Comparison of ENCODE assay signal across 10 cellular contexts in the genomic region with DNA sequence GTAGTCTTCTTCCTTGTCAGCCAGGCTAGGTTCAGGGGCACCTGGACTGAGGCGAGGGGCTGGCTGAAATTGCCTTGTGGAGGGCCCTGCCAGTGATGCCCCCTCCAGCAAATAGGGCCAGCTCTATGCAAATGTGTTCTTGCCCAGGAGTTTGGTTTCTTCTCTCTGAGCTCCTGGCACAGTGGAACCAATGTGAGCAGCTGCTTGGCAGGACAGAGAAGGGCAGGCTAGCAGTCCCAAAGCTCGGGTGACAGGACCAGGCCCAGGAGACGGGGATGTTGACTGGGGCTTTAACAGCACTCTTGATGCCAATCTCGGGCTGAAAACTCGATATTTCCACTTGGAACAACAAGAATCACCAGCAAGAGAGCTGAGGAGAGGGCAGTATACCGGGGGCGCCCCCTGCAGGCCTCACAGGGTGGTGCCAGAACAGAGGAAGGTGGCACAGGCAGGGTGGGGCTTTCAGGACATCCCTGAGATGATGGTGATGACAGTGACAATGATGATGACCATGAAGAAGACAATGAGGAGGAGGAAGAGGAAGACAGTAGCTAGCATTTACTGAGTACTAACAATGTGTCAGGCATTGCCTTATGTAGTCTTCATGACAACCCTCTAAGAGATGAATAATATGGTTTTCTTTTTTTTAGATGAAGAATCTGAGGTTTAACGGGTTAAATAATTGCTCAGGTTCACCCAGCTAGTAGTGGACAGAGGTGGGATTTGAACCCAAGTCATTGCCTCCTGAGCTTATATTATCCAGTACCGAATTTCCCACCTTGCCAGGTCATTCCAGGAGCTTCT. TPM values are rescaled to one million over a fixed set of nuclear protein-coding genes. Genes with fewer than 3 reads are reported as not detected.
DNase-seq lines count a peak whose midpoint lies in the region; ATAC-seq and TF ChIP-seq lines count a peak whose summit lies in the region.
"Had no signal": no experiment of that assay in that cellular context is flagged by ENCODE, and none has a peak within 500 bp of the region (broad histone marks: within the 10 kb centered on the region; RNA-seq: fewer than 3 reads in every experiment).

No MANE protein-coding gene starts in this region.

- no peaks in the 10 kb centered on the region for H3K9me3 Mint-ChIP-seq in progenitor cell of endocrine pancreas (ENCODE audit: low read depth)
- H3K9me3 Mint-ChIP-seq: stimulated activated naive CD8-positive, alpha-beta T cell treated with anti-CD3 and anti-CD28 coated beads, Interleukin-15, Interleukin-2, amounts not matched to agents 100 ng/mL and 50 ng/mL, for 24 hours had no signal

- TF ChIP-seq CTCF in HFF-Myc (IDR thresholded peaks at IDR 0.05; ENCODE audit: low read depth, low read length, missing control alignments) (peak; percentile 93), fibroblast of pulmonary artery (IDR thresholded peaks at IDR 0.05; ENCODE audit: low read length, missing control alignments) (peak; percentile 80), progenitor cell of endocrine pancreas (IDR thresholded peaks at IDR 0.05; ENCODE audit: unreplicated experiment) (peak; percentile 74)

- H3K4me3 Mint-ChIP-seq in progenitor cell of endocrine pancreas (ENCODE audit: low read depth), result no peak overlapping the region
- H3K4me3 Mint-ChIP-seq: stimulated activated naive CD8-positive, alpha-beta T cell treated with anti-CD3 and anti-CD28 coated beads, Interleukin-15, Interleukin-2, amounts not matched to agents 100 ng/mL and 50 ng/mL, for 24 hours had no signal

- peaks cover 77% of the 10 kb centered on the region for H3K27me3 Mint-ChIP-seq in progenitor cell of endocrine pancreas

- H3K4me3 ChIP-seq in HFF-Myc (replicated peaks; ENCODE audit: low read depth, low read length) (no peak overlapping the region), fibroblast of pulmonary artery (replicated peaks; ENCODE audit: low read depth, low read length) (no peak overlapping the region)

- no peak overlapping the region for H3K27ac Mint-ChIP-seq in progenitor cell of endocrine pancreas
- H3K27ac Mint-ChIP-seq: stimulated activated naive CD8-positive, alpha-beta T cell treated with anti-CD3 and anti-CD28 coated beads, Interleukin-15, Interleukin-2, amounts not matched to agents 100 ng/mL and 50 ng/mL, for 24 hours had no signal

- no peaks in the 10 kb centered on the region for H3K4me1 Mint-ChIP-seq in progenitor cell of endocrine pancreas (ENCODE audit: low read depth)

- ATAC-seq in HG02763 (IDR thresholded peaks at IDR 0.05; ENCODE audit: unreplicated experiment), result no peak

- no peaks in the 10 kb centered on the region for H3K36me3 Mint-ChIP-seq in progenitor cell of endocrine pancreas (ENCODE audit: insufficient read depth)

- peak; percentile 73 for DNase-seq in GM03348 (ENCODE audit: low spot score)
- no peak for DNase-seq in HFF-Myc (ENCODE audit: extremely low read depth, low read depth)
- peak; percentile 66 for DNase-seq in NCI-H69 (lab: John Stamatoyannopoulos, UW)
- DNase-seq in activated T-cell treated with anti-CD3 and anti-CD28 coated beads, Interleukin-2, amount 50 U/mL, for 1 hour, result peak; percentile 70
- DNase-seq in fibroblast of pulmonary artery (ENCODE audit: low read depth), result peak; percentile 27
- DNase-seq in progenitor cell of endocrine pancreas (ENCODE audit: low spot score, unreplicated experiment), result no peak
- DNase-seq in NCI-H2029 (lab: John Stamatoyannopoulos, UW), result no peak

RNA-seq across cellular contexts. Expression of a gene that starts 2.7 kb away (rescaled TPM):
- not detected in 2 replicates for total RNA-seq in progenitor cell of endocrine pancreas
- total RNA-seq: activated CD8-positive, alpha-beta memory T cell treated with anti-CD3 and anti-CD28 coated beads for 36 hours had no signal

RNA-seq across cellular contexts. Expression of a gene that starts 8.6 kb away (rescaled TPM):
- total RNA-seq in progenitor cell of endocrine pancreas, result 0.09 and 0.12 TPM in 2 replicates
- total RNA-seq: activated CD8-positive, alpha-beta memory T cell treated with anti-CD3 and anti-CD28 coated beads for 36 hours had no signal

RNA-seq across cellular contexts. Expression of a gene that starts 19.8 kb away (rescaled TPM):
- total RNA-seq in progenitor cell of endocrine pancreas, result 39.4 and 40.0 TPM in 2 replicates

RNA-seq across cellular contexts. Expression of a gene that starts 37.0 kb away (rescaled TPM):
- total RNA-seq in progenitor cell of endocrine pancreas, result 0.11 TPM in 1 of 2 replicates, not detected in the other
- total RNA-seq: activated CD8-positive, alpha-beta memory T cell treated with anti-CD3 and anti-CD28 coated beads for 36 hours had no signal

RNA-seq across cellular contexts. Expression of a gene that starts 46.8 kb away (rescaled TPM):
- total RNA-seq in progenitor cell of endocrine pancreas, result 11.4 and 12.2 TPM in 2 replicates

Comparison
In these comparisons a context has a peak if more than half of its experiments do, and no peak if none do; other contexts are left out.
1. DNase-seq: peak in GM03348 (single experiment), NCI-H69 (single experiment), activated T-cell treated with anti-CD3 and anti-CD28 coated beads, Interleukin-2, amount 50 U/mL, for 1 hour (single experiment) and fibroblast of pulmonary artery (single experiment); none in HFF-Myc (single experiment), progenitor cell of endocrine pancreas (single experiment) and NCI-H2029 (single experiment).
2. Peak in every context shown above with its lines, with median percentiles within 50 percentile points of each other: CTCF ChIP-seq.